Comparison of ENCODE assay signal across 24 cellular contexts in genomic region chr3:128567705-128568356, GRCh38.
DNase-seq lines count a peak whose midpoint lies in the region; ATAC-seq, FAIRE-seq and TF ChIP-seq lines count a peak whose summit lies in the region.
"Had no signal": no experiment of that assay in that cellular context is flagged by ENCODE, and none has a peak within 500 bp of the region (broad histone marks: within the 10 kb centered on the region; RNA-seq: fewer than 3 reads in every experiment).

No MANE protein-coding gene starts in this region.

- H3K56ac ChIP-seq in H1 (replicated peaks; ENCODE audit: insufficient read length, low read depth, low read length): no peak overlapping the region
- H3K56ac ChIP-seq in mesendoderm (ENCODE audit: low read length): peak overlapping the region; percentile 42

- H2BK120ac ChIP-seq in H1 (replicated peaks; ENCODE audit: low read depth, low read length): peak overlapping the region; percentile 85
- no peak overlapping the region for H2BK120ac ChIP-seq in mesendoderm (ENCODE audit: low read depth, low read length)

- CTCF ChIA-PET in H1 (lab: Charles Lee; ENCODE audit: partially characterized antibody): interaction anchor here (0.7 to 2.3 kb wide), 11 partner anchors 10 to 278 kb away, joined by 3 to 10 read pairs (median 6); no protein-coding TSS in a partner anchor

- TF ChIP-seq POLR2A in H1 (IDR thresholded peaks at IDR 0.05; ENCODE audit: control extremely low read depth in 1 of 2, low read depth in 2 of 2, low read length in 2 of 2) (no peak), suprapubic skin (IDR thresholded peaks at IDR 0.05) (no peak), gastrocnemius medialis (IDR thresholded peaks at IDR 0.05) (no peak)

- in situ Hi-C loops in gastrocnemius medialis (cut with MboI; ENCODE audit: low sequenced_read_pairs in 4 of 4): no loop called here

- H3K4me1 ChIP-seq in DND-41 (ENCODE audit: insufficient read depth, low read length) (no peaks in the 10 kb centered on the region), HUES48 (ENCODE audit: control insufficient read depth, insufficient read depth, low read length) (peaks cover 16% of the 10 kb centered on the region), H1 (replicated peaks in 1 of 4; ENCODE audit: control insufficient read depth in 3 of 4, insufficient read depth in 4 of 4, low read length in 3 of 4) (peaks cover 6 to 10% (median 8%) of the 10 kb centered on the region in 4 experiments; a peak in 6 of 7 replicates), mesendoderm (ENCODE audit: control insufficient read depth, low read depth, low read length) (no peaks in the 10 kb centered on the region), suprapubic skin (no peaks in the 10 kb centered on the region), gastrocnemius medialis (no peaks in the 10 kb centered on the region)
- H3K4me1 ChIP-seq: adrenal gland, BE2C had no signal

- FAIRE-seq in H1 (lab: Jason Lieb, UNC): no peak
- FAIRE-seq: colon had no signal

- H2BK15ac ChIP-seq in H1 (ENCODE audit: low read length) (no peak overlapping the region), mesendoderm (replicated peaks; ENCODE audit: low read depth) (no peak overlapping the region)

- H3K23me2 ChIP-seq in H1 (ENCODE audit: low read depth, low read length): no peaks in the 10 kb centered on the region

- H4K91ac ChIP-seq in H1 (replicated peaks; ENCODE audit: insufficient read length, low read length): peak overlapping the region; percentile 90

- H3K14ac ChIP-seq in H1 (ENCODE audit: insufficient read length): no peak overlapping the region

- H2AK5ac ChIP-seq in H1 (ENCODE audit: low read depth, low read length): peak overlapping the region; percentile 99
- peak overlapping the region; percentile 66 for H2AK5ac ChIP-seq in mesendoderm (ENCODE audit: low read length)

- peak overlapping the region; percentile 93 for H2BK20ac ChIP-seq in H1 (ENCODE audit: low read length)

- H3K4me2 ChIP-seq in DND-41 (ENCODE audit: insufficient read depth, low read length) (no peak overlapping the region), H1 (ENCODE audit: insufficient read depth in 1 of 2, low read depth in 2 of 2, low read length in 2 of 2) (peak overlapping the region in 1 of 2 experiments; percentile 51; a peak in 1 of 4 replicates), mesendoderm (ENCODE audit: low read length) (no peak overlapping the region)

- no peaks in the 10 kb centered on the region for H3K79me2 ChIP-seq in DND-41 (ENCODE audit: insufficient read depth, low read length)
- no peaks in the 10 kb centered on the region for H3K79me2 ChIP-seq in H1 (ENCODE audit: control insufficient read depth in 1 of 2, insufficient read depth in 2 of 2, low read length in 2 of 2)
- H3K79me2 ChIP-seq in mesendoderm (ENCODE audit: control insufficient read depth, insufficient read depth, low read length): no peaks in the 10 kb centered on the region

- H3K36me3 ChIP-seq in DND-41 (ENCODE audit: insufficient read depth, low read length): no peaks in the 10 kb centered on the region
- no peaks in the 10 kb centered on the region for H3K36me3 ChIP-seq in HUES48 (ENCODE audit: control insufficient read depth, insufficient read depth, low read length)
- no peaks in the 10 kb centered on the region for H3K36me3 ChIP-seq in H1 (ENCODE audit: control insufficient read depth in 2 of 4, insufficient read depth in 4 of 4, low read length in 3 of 4)
- no peaks in the 10 kb centered on the region for H3K36me3 ChIP-seq in mesendoderm (ENCODE audit: control insufficient read depth, insufficient read depth, low read length)
- no peaks in the 10 kb centered on the region for H3K36me3 ChIP-seq in suprapubic skin
- no peaks in the 10 kb centered on the region for H3K36me3 ChIP-seq in WERI-Rb-1
- H3K36me3 ChIP-seq in gastrocnemius medialis: no peaks in the 10 kb centered on the region
- H3K36me3 ChIP-seq: adrenal gland, BE2C had no signal

- no peak for TF ChIP-seq EP300 in H1 (IDR thresholded peaks at IDR 0.05; ENCODE audit: borderline replicate concordance in 1 of 2, low read depth in 2 of 2, low read length in 2 of 2)
- no peak for TF ChIP-seq EP300 in suprapubic skin (IDR thresholded peaks at IDR 0.05)

- ATAC-seq in DND-41 (ENCODE audit: insufficient read depth, low read depth) (no peak), gastrocnemius medialis (no peak)
- ATAC-seq: activated T-cell treated with anti-CD3 and anti-CD28 coated beads, Interleukin-2, amount 50 U/mL, for 72 hours; left cardiac atrium; naive thymus-derived CD4-positive, alpha-beta T cell; stimulated activated naive B cell treated with anti-CD40 and anti-IgM and Interleukin-4, amounts not matched to agents 10 μg/mL and 1 μg/mL and 100 μg/mL, for 72 hours had no signal

- TF ChIP-seq RAD21 in H1 (IDR thresholded peaks at IDR 0.05 in 1 of 2, conservative IDR thresholded peaks at IDR 0.05 in 1 of 2; ENCODE audit: low read depth in 2 of 2, low read length in 2 of 2): no peak

- H3K79me1 ChIP-seq in H1 (ENCODE audit: low read depth, low read length): no peaks in the 10 kb centered on the region
- no peaks in the 10 kb centered on the region for H3K79me1 ChIP-seq in mesendoderm (ENCODE audit: low read length)

- H3K27me3 ChIP-seq in DND-41 (ENCODE audit: insufficient read depth, low read length, poor library complexity): peaks cover 16% of the 10 kb centered on the region
- no peaks in the 10 kb centered on the region for H3K27me3 ChIP-seq in HUES48 (ENCODE audit: control insufficient read depth, insufficient read depth, low read length)
- no peaks in the 10 kb centered on the region; a peak in 1 of 7 replicates for H3K27me3 ChIP-seq in H1 (replicated peaks in 1 of 4; ENCODE audit: control insufficient read depth in 3 of 4, extremely low read depth in 1 of 4, insufficient read depth in 3 of 4, low read length in 3 of 4)
- no peaks in the 10 kb centered on the region for H3K27me3 ChIP-seq in mesendoderm (ENCODE audit: insufficient read depth, low read length, poor library complexity)
- peaks cover 40% of the 10 kb centered on the region for H3K27me3 ChIP-seq in suprapubic skin
- H3K27me3 ChIP-seq in WERI-Rb-1 (ENCODE audit: insufficient read depth, low read depth, severe bottlenecking): peaks cover 12% of the 10 kb centered on the region
- H3K27me3 ChIP-seq in gastrocnemius medialis: peaks cover 0 to 8% (median 4%) of the 10 kb centered on the region in 3 donors
- H3K27me3 ChIP-seq: BE2C had no signal

- H3K18ac ChIP-seq in H1 (ENCODE audit: extremely low read depth, low read length) (peak overlapping the region; percentile 85), mesendoderm (ENCODE audit: low read length) (no peak overlapping the region)

- DNase-seq in DND-41 (no peak), H1 (ENCODE audit: low read depth in 1 of 2, low spot score in 2 of 2) (no peak), mesendoderm (peak; percentile 58), Kasumi-1 (lab: John Stamatoyannopoulos, UW) (no peak), suprapubic skin (ENCODE audit: low spot score in 2 of 2) (no peak), WERI-Rb-1 (no peak), gastrocnemius medialis (no peak)
- DNase-seq: activated CD4-positive, alpha-beta T cell treated with anti-CD3 and anti-CD28 coated beads for 48 hours; activated naive CD4-positive, alpha-beta T cell treated with Interleukin-2 at 50 U/mL for 16 hours; activated T-cell treated with anti-CD3 and anti-CD28 coated beads, Interleukin-2, amount 50 U/mL, for 72 hours; adrenal gland; BE2C; HCEC 1CT; left cardiac atrium; mesenchymal stem cell; naive thymus-derived CD4-positive, alpha-beta T cell; NCI-H1092; NCI-H1930; NCI-H526 treated with DMSO at 0.1 percent for 48 hours; retina; stimulated activated CD4-positive, alpha-beta T cell treated with anti-CD3 and anti-CD28 coated beads, Interleukin-4, amount 100 ng/mL, for 1 hour; stimulated activated naive B cell treated with anti-CD40 and anti-IgM and Interleukin-4, amounts not matched to agents 10 μg/mL and 1 μg/mL and 100 μg/mL, for 72 hours had no signal

- H3K23ac ChIP-seq in H1 (ENCODE audit: insufficient read length) (no peak overlapping the region), mesendoderm (ENCODE audit: low read length) (no peak overlapping the region)

- H4K20me1 ChIP-seq in DND-41 (ENCODE audit: insufficient read depth, low read length) (no peaks in the 10 kb centered on the region), H1 (replicated peaks in 1 of 2; ENCODE audit: control insufficient read depth in 1 of 2, insufficient read depth in 2 of 2, low read length in 2 of 2) (no peaks in the 10 kb centered on the region)

- WGBS in H1 (ENCODE audit: extremely low coverage in 1 of 2, insufficient coverage in 1 of 2, insufficient read length in 1 of 2, insufficient replicate concordance in 2 of 2, low coverage in 1 of 2, low lambda C conversion rate in 2 of 2, missing lambda C conversion rate in 1 of 2), 2 experiments: 85% methylated on average over 12 of the region's 12 CpGs; no CpG with 5 or more reads in 1 of the 2 experiments
- no CpG with 5 or more reads among the region's 12 CpGs for WGBS in mesendoderm (ENCODE audit: extremely low coverage, insufficient coverage, low lambda C conversion rate)
- WGBS in suprapubic skin: 88% methylated on average over 12 of the region's 12 CpGs

- intact Hi-C loops in gastrocnemius medialis (cut with DNase I; ENCODE audit: low total_unique reads): no loop called here

- peak overlapping the region; percentile 99 for H2BK12ac ChIP-seq in H1 (ENCODE audit: low read depth, low read length)

- H3K4me3 ChIP-seq in DND-41 (ENCODE audit: low read depth in 1 of 2, low read length in 2 of 2) (no peak overlapping the region), HUES48 (ENCODE audit: low read depth, low read length) (peak overlapping the region; percentile 17; the same call in 1 of the 2 replicates), H1 (ENCODE audit: extremely low read depth in 1 of 4, insufficient read depth in 2 of 4, low read depth in 3 of 4, low read length in 4 of 4) (no peak overlapping the region; a peak in 1 of 8 replicates), mesendoderm (ENCODE audit: low read length) (no peak overlapping the region), suprapubic skin (no peak overlapping the region), WERI-Rb-1 (ENCODE audit: low read depth, low read length) (no peak overlapping the region), gastrocnemius medialis (no peak overlapping the region)
- H3K4me3 ChIP-seq: adrenal gland had no signal

- H4K8ac ChIP-seq in H1 (ENCODE audit: extremely low read depth, insufficient read depth, low read length) (0 out of 2 replicates have a peak overlapping the region, but pooled peaks have one; percentile 60), mesendoderm (ENCODE audit: low read depth, low read length) (no peak overlapping the region)

- H3K27ac ChIP-seq in DND-41 (ENCODE audit: low read length) (no peak overlapping the region), HUES48 (ENCODE audit: low read depth, low read length) (peak overlapping the region; percentile 96), H1 (ENCODE audit: low read depth, low read length) (peak overlapping the region; percentile 52; the same call in 1 of the 2 replicates), mesendoderm (ENCODE audit: low read depth, low read length) (no peak overlapping the region), suprapubic skin (no peak overlapping the region), WERI-Rb-1 (no peak overlapping the region), gastrocnemius medialis (no peak overlapping the region)
- H3K27ac ChIP-seq: adrenal gland had no signal

- H3K9me3 ChIP-seq in DND-41 (ENCODE audit: insufficient read depth, low read length, severe bottlenecking) (no peaks in the 10 kb centered on the region), HUES48 (ENCODE audit: control insufficient read depth, insufficient read depth, low read length) (no peaks in the 10 kb centered on the region), H1 (ENCODE audit: insufficient read depth in 2 of 2, low read depth in 1 of 2, low read length in 1 of 2) (no peaks in the 10 kb centered on the region), suprapubic skin (no peaks in the 10 kb centered on the region), WERI-Rb-1 (ENCODE audit: severe bottlenecking) (no peaks in the 10 kb centered on the region), gastrocnemius medialis (no peaks in the 10 kb centered on the region)
- H3K9me3 ChIP-seq: adrenal gland, BE2C had no signal

- H2AFZ ChIP-seq in DND-41 (ENCODE audit: low read depth, low read length) (no peak overlapping the region), H1 (ENCODE audit: low read length) (no peak overlapping the region; the same call in 1 of the 2 replicates)

- H3K9ac ChIP-seq in DND-41 (ENCODE audit: low read depth, low read length) (no peak overlapping the region), HUES48 (ENCODE audit: low read depth, low read length) (0 out of 2 replicates have a peak overlapping the region, but pooled peaks have one; percentile 34), H1 (replicated peaks in 1 of 4; ENCODE audit: extremely low read depth in 1 of 4, low read depth in 3 of 4, low read length in 3 of 4) (no peak overlapping the region), mesendoderm (ENCODE audit: low read length) (no peak overlapping the region)

- TF ChIP-seq CTCF in DND-41 (IDR thresholded peaks at IDR 0.05; ENCODE audit: borderline replicate concordance, extremely low read depth, low read length, poor library complexity, severe bottlenecking) (peak; percentile 20), H1 (IDR thresholded peaks at IDR 0.05; ENCODE audit: control extremely low read depth in 1 of 3, insufficient read depth in 1 of 3, low read depth in 1 of 3, low read length in 3 of 3) (peak in 1 of 3 experiments; percentile 34; a peak in 1 of 4 replicates), suprapubic skin (IDR thresholded peaks at IDR 0.05) (no peak), WERI-Rb-1 (IDR thresholded peaks at IDR 0.05; ENCODE audit: low read depth, low read length) (no peak), gastrocnemius medialis (IDR thresholded peaks at IDR 0.05 in 4 of 5, conservative IDR thresholded peaks at IDR 0.05 in 1 of 5) (no peak)

- H2BK5ac ChIP-seq in H1 (ENCODE audit: low read depth, low read length) (peak overlapping the region; percentile 99; the same call in 1 of the 2 replicates), mesendoderm (ENCODE audit: low read length) (peak overlapping the region; percentile 79)

- H4K5ac ChIP-seq in H1 (ENCODE audit: insufficient read length, low read depth, low read length) (no peak overlapping the region), mesendoderm (ENCODE audit: low read length) (no peak overlapping the region)

- H3K4ac ChIP-seq in H1 (replicated peaks; ENCODE audit: insufficient read length, low read depth, low read length) (peak overlapping the region; percentile 10), mesendoderm (ENCODE audit: low read depth, low read length) (no peak overlapping the region)

- POLR2A ChIA-PET in H1 (lab: Charles Lee; ENCODE audit: partially characterized antibody): interaction anchor here (1.1 kb wide), 1 partner anchor 135 kb away, joined by 5 read pairs; no protein-coding TSS in a partner anchor

Comparison
In these comparisons a context has a peak if more than half of its experiments do, and no peak if none do; other contexts are left out.
1. H3K27ac ChIP-seq: peak in HUES48 (single experiment) and H1 (single experiment); none in DND-41 (single experiment), mesendoderm (single experiment), suprapubic skin (single experiment), WERI-Rb-1 (single experiment) and gastrocnemius medialis (0 of 4).